22 cellular contexts compared by ENCODE assay signal in the genomic region with DNA sequence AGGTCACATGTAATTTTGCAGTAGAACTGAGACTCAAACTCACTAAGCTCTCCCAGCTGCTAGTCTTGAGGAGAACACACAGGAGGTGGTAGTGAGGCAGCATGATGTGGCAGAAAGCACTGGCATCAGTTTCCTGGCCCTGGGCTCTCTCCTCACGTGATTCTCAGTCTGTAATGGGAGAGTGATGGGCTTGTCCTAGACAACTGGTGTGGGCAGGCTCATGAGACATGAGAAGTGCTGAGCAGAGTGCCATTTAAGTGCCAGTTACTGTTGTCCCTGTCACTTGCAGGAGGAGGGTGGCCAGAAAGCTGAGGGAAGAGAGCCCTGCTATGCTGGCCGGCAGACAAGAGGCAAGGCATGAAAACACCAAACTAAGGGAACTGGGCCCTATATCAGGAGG. TPM values are rescaled to one million over a fixed set of nuclear protein-coding genes. Genes with fewer than 3 reads are reported as not detected.
DNase-seq lines count a peak whose midpoint lies in the region; ATAC-seq, FAIRE-seq and TF ChIP-seq lines count a peak whose summit lies in the region.
"Had no signal": no experiment of that assay in that cellular context is flagged by ENCODE, and none has a peak within 500 bp of the region (broad histone marks: within the 10 kb centered on the region; RNA-seq: fewer than 3 reads in every experiment).

No MANE protein-coding gene starts in this region.

- no peaks in the 10 kb centered on the region for H4K20me1 ChIP-seq in GM12878 (ENCODE audit: control insufficient read depth, insufficient read depth)

- no peak overlapping the region for H2AFZ ChIP-seq in GM12878 (ENCODE audit: control insufficient read depth, low read depth, low read length)

- H3K4me1 ChIP-seq in GM12878 (ENCODE audit: control insufficient read depth, insufficient read depth, low read length) (peaks cover 5% of the 10 kb centered on the region), spleen (peaks cover 0 to 27% (median 7%) of the 10 kb centered on the region in 6 donors), Caco-2 (no peaks in the 10 kb centered on the region)
- H3K4me1 ChIP-seq: prostate gland had no signal

- H3K4me1 Mint-ChIP-seq in Caco-2 (ENCODE audit: low read depth, unreplicated experiment), result no peaks in the 10 kb centered on the region
- H3K4me1 Mint-ChIP-seq: naive thymus-derived CD8-positive, alpha-beta T cell had no signal

- DNase-seq in HT1080 (ENCODE audit: low read depth), result peak; percentile 7
- DNase-seq in GM12878 (ENCODE audit: low read depth, low spot score), result no peak
- peak; percentile 17 for DNase-seq in iris pigment epithelial cell (ENCODE audit: low read depth)
- no peak for DNase-seq in spleen
- DNase-seq in Caco-2, result no peak
- DNase-seq: activated gamma-delta T cell; amniotic stem cell; caudate nucleus; effector CD4-positive, alpha-beta T cell; mammary epithelial cell; NCI-H1436; NCI-H2171; NCI-H69; SHP77 treated with DMSO at 0.1 percent for 48 hours; T-helper 1 cell had no signal

- H3K9ac ChIP-seq in GM12878 (ENCODE audit: control insufficient read depth, insufficient read depth, low read length), result no peak overlapping the region

- H3K4me2 ChIP-seq in GM12878 (ENCODE audit: control insufficient read depth, insufficient read depth), result no peak overlapping the region

- H3K9me3 ChIP-seq in GM12878 (replicated peaks; ENCODE audit: control insufficient read depth, insufficient read depth, low read length), result no peaks in the 10 kb centered on the region
- H3K9me3 ChIP-seq in spleen, result no peaks in the 10 kb centered on the region
- H3K9me3 ChIP-seq in Caco-2, result no peaks in the 10 kb centered on the region
- H3K9me3 ChIP-seq: esophagus muscularis mucosa, prostate gland had no signal

- BruUV-seq in GM12878 (replicated peaks; lab: Mats Ljungman, UMichigan), result no TSS peak
- no TSS peak for BruUV-seq in Caco-2 (replicated peaks; lab: Mats Ljungman, UMichigan)

- H3K4me3 ChIP-seq in GM12878, result no peak overlapping the region
- no peak overlapping the region for H3K4me3 ChIP-seq in spleen
- no peak overlapping the region for H3K4me3 ChIP-seq in Caco-2 (ENCODE audit: low read depth, low read length)
- H3K4me3 ChIP-seq: esophagus muscularis mucosa, prostate gland had no signal

- SMC1A ChIA-PET in GM12878 (lab: Charles Lee; ENCODE audit: uncharacterized antibody, unreplicated experiment), result interaction anchor here (0.6 to 5.4 kb wide), 9 partner anchors 11 to 126 kb away, joined by 3 to 37 read pairs (median 3); no protein-coding TSS in a partner anchor

- TF ChIP-seq POLR2A in GM12878 (IDR thresholded peaks at IDR 0.05; ENCODE audit: low read depth, low read length) (no peak), spleen (IDR thresholded peaks at IDR 0.05) (no peak)

- no peak overlapping the region for H3K4me3 Mint-ChIP-seq in Caco-2 (ENCODE audit: unreplicated experiment)
- H3K4me3 Mint-ChIP-seq: naive thymus-derived CD8-positive, alpha-beta T cell had no signal

- no peak for TF ChIP-seq EP300 in GM12878 (IDR thresholded peaks at IDR 0.05; ENCODE audit: borderline replicate concordance in 1 of 2, control insufficient read depth in 1 of 2, low read depth in 2 of 2, low read length in 2 of 2)

- FAIRE-seq in GM12878 (lab: Jason Lieb, UNC), result no peak
- FAIRE-seq: HTR-8/SVneo, islet of Langerhans had no signal

- ATAC-seq in GM12878 (peak; percentile 18), GM21619 (IDR thresholded peaks at IDR 0.05; ENCODE audit: unreplicated experiment) (no peak), HG02973 (IDR thresholded peaks at IDR 0.05; ENCODE audit: unreplicated experiment) (no peak)
- ATAC-seq: naive thymus-derived CD8-positive, alpha-beta T cell had no signal

- no peaks in the 10 kb centered on the region for H3K9me3 Mint-ChIP-seq in Caco-2 (ENCODE audit: unreplicated experiment)
- H3K9me3 Mint-ChIP-seq: naive thymus-derived CD8-positive, alpha-beta T cell had no signal

- no peaks in the 10 kb centered on the region for H3K79me2 ChIP-seq in GM12878 (ENCODE audit: control insufficient read depth, insufficient read depth, low read length)

- TF ChIP-seq CTCF in GM12878 (IDR thresholded peaks at IDR 0.05 in 2 of 3, conservative IDR thresholded peaks at IDR 0.05 in 1 of 3; ENCODE audit: control insufficient read depth in 2 of 3, extremely low read depth in 1 of 3, insufficient read depth in 1 of 3, low read depth in 3 of 3, low read length in 3 of 3), result no peak
- TF ChIP-seq CTCF in spleen (IDR thresholded peaks at IDR 0.05 in 8 of 11, conservative IDR thresholded peaks at IDR 0.05 in 3 of 11), result no peak
- no peak for TF ChIP-seq CTCF in Caco-2 (IDR thresholded peaks at IDR 0.05; ENCODE audit: insufficient read depth in 1 of 2, low read depth in 1 of 2, low read length in 1 of 2, severe bottlenecking in 1 of 2, unreplicated experiment in 1 of 2)

- POLR2A ChIA-PET in GM12878 (lab: Charles Lee), result interaction anchor here (0.6 to 1.4 kb wide), 3 partner anchors 12 to 37 kb away, joined by 3 to 4 read pairs (median 4); no protein-coding TSS in a partner anchor
- POLR2A ChIA-PET in Caco-2 (lab: Charles Lee), result no interaction called here

- H3K27ac Mint-ChIP-seq in Caco-2 (ENCODE audit: unreplicated experiment), result no peak overlapping the region
- H3K27ac Mint-ChIP-seq: naive thymus-derived CD8-positive, alpha-beta T cell had no signal

- 41% methylated on average over 2 of the region's 2 CpGs for WGBS in GM12878 (ENCODE audit: insufficient coverage, insufficient replicate concordance, low lambda C conversion rate, missing lambda C conversion rate)
- 70 to 82% (median 74%) methylated on average over 2 of the region's 2 CpGs for WGBS in spleen, 5 donors

- no peak for TF ChIP-seq RAD21 in GM12878 (IDR thresholded peaks at IDR 0.05; ENCODE audit: insufficient read depth, low read depth, low read length)

- H3K27ac ChIP-seq in GM12878 (ENCODE audit: control insufficient read depth, insufficient read depth) (no peak overlapping the region), spleen (peak overlapping the region in 7 of 8 donors; percentile 12 to 62 (median 45))
- H3K27ac ChIP-seq: prostate gland had no signal

- H3K36me3 Mint-ChIP-seq in Caco-2 (ENCODE audit: insufficient read depth, unreplicated experiment), result peaks cover 5% of the 10 kb centered on the region
- H3K36me3 Mint-ChIP-seq: naive thymus-derived CD8-positive, alpha-beta T cell had no signal

- H3K36me3 ChIP-seq in GM12878 (ENCODE audit: control insufficient read depth in 2 of 2, insufficient read depth in 2 of 2, low read length in 1 of 2), result no peaks in the 10 kb centered on the region
- H3K36me3 ChIP-seq in spleen, result peaks cover 0 to 8% (median 0%) of the 10 kb centered on the region in 6 donors
- no peaks in the 10 kb centered on the region for H3K36me3 ChIP-seq in Caco-2 (ENCODE audit: control insufficient read depth, insufficient read depth, low read length)
- H3K36me3 ChIP-seq: esophagus muscularis mucosa, prostate gland had no signal

- in situ Hi-C loops in GM12878 (cut with MboI), result no loop called here

- intact Hi-C loops in GM12878 (cut with micrococcal nuclease; ENCODE audit: unreplicated experiment) (no loop called here), spleen (cut with DNase I; ENCODE audit: low total_unique reads) (no loop called here), Caco-2 (cut with micrococcal nuclease; ENCODE audit: unreplicated experiment) (no loop called here)

- RAD21 ChIA-PET in GM12878 (lab: Charles Lee; ENCODE audit: unreplicated experiment), result interaction anchor here (1.4 to 3.7 kb wide), 3 partner anchors 12 to 232 kb away, joined by 3 to 14 read pairs (median 13); no protein-coding TSS in a partner anchor

- peaks cover 11% of the 10 kb centered on the region for H3K27me3 Mint-ChIP-seq in Caco-2 (ENCODE audit: insufficient read depth, unreplicated experiment)

- no peaks in the 10 kb centered on the region for H3K27me3 ChIP-seq in GM12878 (replicated peaks in 1 of 2; ENCODE audit: control insufficient read depth in 2 of 2, insufficient read depth in 2 of 2, low read length in 1 of 2)
- H3K27me3 ChIP-seq in spleen (replicated peaks in 1 of 7), result peaks cover 0 to 4% (median 0%) of the 10 kb centered on the region in 7 donors
- H3K27me3 ChIP-seq in Caco-2 (replicated peaks; ENCODE audit: control insufficient read depth, insufficient read depth, low read length), result no peaks in the 10 kb centered on the region
- H3K27me3 ChIP-seq: esophagus muscularis mucosa had no signal

- CTCF ChIA-PET in GM12878 (lab: Yijun Ruan, JAX) (interaction anchor here (1.0 to 2.9 kb wide), 7 partner anchors 21 to 356 kb away, joined by 3 to 19 read pairs (median 4); no protein-coding TSS in a partner anchor), Caco-2 (lab: Charles Lee) (no interaction called here)

RNA-seq across cellular contexts. Expression of a gene that starts 48.5 kb away (rescaled TPM):
- total RNA-seq in HT1080 (2014; rRNA removed; shearing (Covaris generic)), result not detected in 2 replicates
- not detected in 2 replicates for polyA plus RNA-seq in HT1080 (2015; cell fraction: cytosol; rRNA removed)
- not detected in 2 replicates for polyA plus RNA-seq in HT1080 (2015; cell fraction: nucleus; rRNA removed)
- total RNA-seq in GM12878 (2013; cell fraction: nucleolus; rRNA removed), result 0.81 and 1.2 TPM in 2 replicates
- total RNA-seq in GM12878 (2014; rRNA removed), result not detected in 2 replicates
- not detected in 2 replicates for total RNA-seq in GM12878 (2014; rRNA removed; fragmentation: Illumina TruSeq; extraction: Trizol)
- not detected in 2 replicates for total RNA-seq in GM12878 (2021)
- polyA plus RNA-seq in GM12878 (2011; ENCODE audit: low read depth), result not detected
- 0.15 and 0.23 TPM in 2 replicates for polyA plus RNA-seq in GM12878 (2011; rRNA removed)
- 0.03 and 0.05 TPM in 2 replicates for polyA plus RNA-seq in GM12878 (2011; cell fraction: cytosol; rRNA removed)
- 0.20 and 1.0 TPM in 2 replicates for polyA plus RNA-seq in GM12878 (2011; cell fraction: nucleus; rRNA removed)
- not detected in 2 replicates for polyA plus RNA-seq in GM12878 (2012)
- polyA plus RNA-seq in GM12878 (2014; fragmentation: Illumina TruSeq; extraction: Trizol), result not detected in 2 replicates
- polyA plus RNA-seq in GM12878 (2014; fragmentation: Nextera tagmentation; extraction: Ambion mirVana), result not detected
- polyA plus RNA-seq in GM12878 (2014; rRNA removed), result not detected in 2 replicates
- polyA plus RNA-seq in GM12878 (2016; fragmentation: Nextera tagmentation; extraction: Ambion mirVana), result not detected
- 0.26 and 2.0 TPM in 2 replicates for polyA minus RNA-seq in GM12878 (2011; rRNA and poly(A)+ RNA removed)
- polyA minus RNA-seq in GM12878 (2011; cell fraction: cytosol; rRNA and poly(A)+ RNA removed), result not detected in 2 replicates
- polyA minus RNA-seq in GM12878 (2011; cell fraction: nucleus; rRNA and poly(A)+ RNA removed), result 0.48 and 2.4 TPM in 2 replicates
- 1 to 10 TPM; 1.6 to 5.7 (median 3.2) TPM for total RNA-seq in spleen
- under 1 TPM; 0.03 to 0.32 (median 0.20) TPM for polyA plus RNA-seq in spleen
- total RNA-seq in Caco-2 (2022), result not detected in 2 replicates
- total RNA-seq: naive thymus-derived CD8-positive, alpha-beta T cell; prostate gland had no signal
- polyA plus RNA-seq: naive thymus-derived CD8-positive, alpha-beta T cell had no signal

Comparison
In these comparisons a context has a peak if more than half of its experiments do, and no peak if none do; other contexts are left out.
1. DNase-seq: peak in HT1080 (single experiment) and iris pigment epithelial cell (single experiment); none in GM12878 (single experiment), spleen (single experiment) and Caco-2 (0 of 2).